ENCODE assay signal across 35 cellular contexts in the genomic region with DNA sequence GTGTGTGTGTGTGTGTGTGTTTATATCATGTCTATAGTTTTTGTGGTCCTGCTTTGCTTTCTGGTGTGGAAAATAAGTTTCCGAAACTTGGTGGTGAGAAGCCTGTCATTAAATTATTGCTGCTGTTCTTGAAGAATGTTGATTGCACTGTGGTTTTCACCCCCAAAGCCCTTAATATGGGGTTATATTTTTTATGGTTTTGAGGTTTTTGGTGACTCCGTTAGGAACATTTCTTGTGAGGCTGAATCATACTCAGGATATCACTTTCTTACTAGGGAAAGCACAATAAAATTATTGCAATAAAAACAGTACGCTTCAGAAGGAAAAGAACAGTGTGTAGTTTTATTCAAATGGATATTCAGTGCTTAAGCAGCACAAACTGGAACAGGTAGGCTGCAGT.
"Had no signal": no experiment of that assay in that cellular context is flagged by ENCODE, and none has a peak within 500 bp of the region (broad histone marks: within the 10 kb centered on the region; RNA-seq: fewer than 3 reads in every experiment).

No MANE protein-coding gene starts in this region.

- H3K4me1 ChIP-seq: body of pancreas, gastrocnemius medialis, thyroid gland, upper lobe of left lung, vagina had no signal

- H3K79me2 ChIP-seq: hepatocyte had no signal

- H2AFZ ChIP-seq: hepatocyte had no signal

- H3K36me3 ChIP-seq: cardiac muscle cell, gastrocnemius medialis, ovary, thyroid gland, upper lobe of left lung, vagina, WERI-Rb-1 had no signal

- DNase-seq: activated CD4-positive, alpha-beta T cell treated with anti-CD3 and anti-CD28 coated beads for 48 hours; activated CD4-positive, alpha-beta T cell treated with anti-CD3 and anti-CD28 coated beads, Interleukin-2, amount 50 U/mL, for 48 hours; activated CD8-positive, alpha-beta memory T cell treated with anti-CD3 and anti-CD28 coated beads, Interleukin-2, amount 50 U/mL, for 48 hours; activated gamma-delta T cell; activated naive CD4-positive, alpha-beta T cell treated with anti-CD3 and anti-CD28 coated beads, Interleukin-2, amount 50 U/mL, for 16 hours; activated T-cell treated with anti-CD3 and anti-CD28 coated beads, Interleukin-2, amount 50 U/mL, for 24 hours; amygdala; body of pancreas; cerebellar nuclear complex; effector memory CD8-positive, alpha-beta T cell; gastrocnemius medialis; kidney; left colon; naive B cell; ovary; retina; small intestine; stimulated activated CD4-positive, alpha-beta T cell treated with anti-CD3 and anti-CD28 coated beads, Interleukin-4, amount 100 ng/mL, for 4 hours; stimulated activated CD8-positive, alpha-beta memory T cell treated with anti-CD3 and anti-CD28 coated beads, Interleukin-4, amount 100 ng/mL, for 48 hours; stimulated activated naive CD8-positive, alpha-beta T cell treated with anti-CD3 and anti-CD28 coated beads, Interleukin-15, amount 100 ng/mL, for 72 hours; SW 1271; T-helper 9 cell; thyroid gland; upper lobe of left lung; WERI-Rb-1 had no signal

- H3K27ac Mint-ChIP-seq: activated T-cell treated with anti-CD3 and anti-CD28 coated beads, Interleukin-2, amount 50 U/mL, for 24 hours; effector memory CD8-positive, alpha-beta T cell; mesothelial cell of epicardium; naive B cell; progenitor cell of endocrine pancreas; stimulated activated memory B cell treated with anti-CD40 and anti-IgM and Interleukin-4, amounts not matched to agents 10 μg/mL and 1 μg/mL and 100 μg/mL, for 72 hours; stimulated activated naive CD8-positive, alpha-beta T cell treated with anti-CD3 and anti-CD28 coated beads, Interleukin-15, amount 100 ng/mL, for 72 hours; T-helper 1 cell treated with Interleukin-12 subunit alpha and Interleukin-12 subunit beta and Interleukin-4 antibody, amounts not matched to agents 30 μg/mL and 1 μg/mL, for 36 hours had no signal

- H3K27me3 ChIP-seq: body of pancreas, cardiac muscle cell, gastrocnemius medialis, hepatocyte, ovary, thyroid gland, upper lobe of left lung, vagina had no signal

- H3K27ac ChIP-seq: body of pancreas, cardiac muscle cell, coronary artery, gastrocnemius medialis, hepatocyte, ovary, thyroid gland, upper lobe of left lung, vagina, WERI-Rb-1 had no signal

- H3K9me3 ChIP-seq: body of pancreas, gastrocnemius medialis, ovary, thyroid gland, upper lobe of left lung, vagina had no signal

- H3K4me1 Mint-ChIP-seq: naive B cell; stimulated activated memory B cell treated with anti-CD40 and anti-IgM and Interleukin-4, amounts not matched to agents 10 μg/mL and 1 μg/mL and 100 μg/mL, for 72 hours; stimulated activated naive CD8-positive, alpha-beta T cell treated with anti-CD3 and anti-CD28 coated beads, Interleukin-15, amount 100 ng/mL, for 72 hours had no signal

- H3K27me3 Mint-ChIP-seq: effector memory CD8-positive, alpha-beta T cell; naive B cell; progenitor cell of endocrine pancreas; stimulated activated memory B cell treated with anti-CD40 and anti-IgM and Interleukin-4, amounts not matched to agents 10 μg/mL and 1 μg/mL and 100 μg/mL, for 72 hours; stimulated activated naive CD8-positive, alpha-beta T cell treated with anti-CD3 and anti-CD28 coated beads, Interleukin-15, amount 100 ng/mL, for 72 hours had no signal

- H3K4me3 Mint-ChIP-seq: activated T-cell treated with anti-CD3 and anti-CD28 coated beads, Interleukin-2, amount 50 U/mL, for 24 hours; effector memory CD8-positive, alpha-beta T cell; mesothelial cell of epicardium; naive B cell; stimulated activated memory B cell treated with anti-CD40 and anti-IgM and Interleukin-4, amounts not matched to agents 10 μg/mL and 1 μg/mL and 100 μg/mL, for 72 hours; stimulated activated naive CD8-positive, alpha-beta T cell treated with anti-CD3 and anti-CD28 coated beads, Interleukin-15, amount 100 ng/mL, for 72 hours; T-helper 1 cell treated with Interleukin-12 subunit alpha and Interleukin-12 subunit beta and Interleukin-4 antibody, amounts not matched to agents 30 μg/mL and 1 μg/mL, for 36 hours had no signal

- H3K36me3 Mint-ChIP-seq: mesothelial cell of epicardium; naive B cell; stimulated activated memory B cell treated with anti-CD40 and anti-IgM and Interleukin-4, amounts not matched to agents 10 μg/mL and 1 μg/mL and 100 μg/mL, for 72 hours had no signal

- H3K4me2 ChIP-seq: hepatocyte had no signal

- H3K4me3 ChIP-seq: body of pancreas, cardiac muscle cell, coronary artery, gastrocnemius medialis, hepatocyte, ovary, thyroid gland, upper lobe of left lung, vagina had no signal

- ATAC-seq: activated CD4-positive, CD25-positive, alpha-beta regulatory T cell treated with anti-CD3 and anti-CD28 coated beads, Interleukin-2, amount 50 U/mL, for 24 hours; body of pancreas; effector memory CD8-positive, alpha-beta T cell; gastrocnemius medialis; left colon; sciatic nerve; stimulated activated memory B cell treated with anti-CD40 and anti-IgM and Interleukin-4, amounts not matched to agents 10 μg/mL and 1 μg/mL and 100 μg/mL, for 72 hours; stimulated activated naive CD8-positive, alpha-beta T cell treated with anti-CD3 and anti-CD28 coated beads, Interleukin-15, amount 100 ng/mL, for 72 hours had no signal
